Comparison of ENCODE assay signal across 8 cellular contexts in genomic region chr1:24529292-24529691, GRCh38. TPM values are rescaled to one million over a fixed set of nuclear protein-coding genes. Genes with fewer than 3 reads are reported as not detected.
DNase-seq lines count a peak whose midpoint lies in the region; ATAC-seq, FAIRE-seq and TF ChIP-seq lines count a peak whose summit lies in the region.
"Not testable (repeated sequence)": the region's sequence is repeated elsewhere in the genome, so short reads cannot be mapped to it uniquely, and the experiment has no call there.
"Had no signal": no experiment of that assay in that cellular context is flagged by ENCODE, and none has a peak within 500 bp of the region (broad histone marks: within the 10 kb centered on the region; RNA-seq: fewer than 3 reads in every experiment).

No MANE protein-coding gene starts in this region.

- not testable (repeated sequence) for TF ChIP-seq POLR2A in HepG2 (IDR thresholded peaks at IDR 0.05; ENCODE audit: insufficient read depth in 1 of 2, low read depth in 2 of 2, low read length in 2 of 2)

- H3K79me2 ChIP-seq in HepG2 (ENCODE audit: insufficient read depth, low read length): not testable (repeated sequence)

- not testable (repeated sequence) for TF ChIP-seq CTCF in CD8-positive, alpha-beta T cell (IDR thresholded peaks at IDR 0.05); HepG2 (CRISPR knock-in tag; IDR thresholded peaks at IDR 0.05)

- H3K27me3 Mint-ChIP-seq in CD8-positive, alpha-beta T cell (ENCODE audit: low read depth); T-helper 2 cell treated with Interferon-gamma antibody and Interleukin-4, amounts not matched to agents 5 μg/mL and 100 μg/mL, for 36 hours (ENCODE audit: low read depth); activated T-cell treated with anti-CD3 and anti-CD28 coated beads, Interleukin-2, amount 50 U/mL, for 24 hours; activated naive CD4-positive, alpha-beta T cell treated with anti-CD3 and anti-CD28 coated beads, Interleukin-2, amount 50 U/mL, for 24 hours: not testable (repeated sequence)

- CTCF ChIA-PET in CD8-positive, alpha-beta T cell (lab: Charles Lee): interaction anchor here (0.8 to 3.4 kb wide), 5 partner anchors 8 to 104 kb away, joined by 3 to 15 read pairs (median 6); no protein-coding TSS in a partner anchor
- CTCF ChIA-PET in HepG2 (lab: Yijun Ruan, JAX; ENCODE audit: low intra/inter-chr PET ratio, low total read pairs): not testable (repeated sequence)

- H3K27ac Mint-ChIP-seq in CD8-positive, alpha-beta T cell: peak overlapping the region; percentile 66
- peak overlapping the region; percentile 26 for H3K27ac Mint-ChIP-seq in T-helper 2 cell treated with Interferon-gamma antibody and Interleukin-4, amounts not matched to agents 5 μg/mL and 100 μg/mL, for 36 hours
- H3K27ac Mint-ChIP-seq in activated T-cell treated with anti-CD3 and anti-CD28 coated beads, Interleukin-2, amount 50 U/mL, for 24 hours: peak overlapping the region; percentile 27
- H3K27ac Mint-ChIP-seq in activated naive CD4-positive, alpha-beta T cell treated with anti-CD3 and anti-CD28 coated beads, Interleukin-2, amount 50 U/mL, for 24 hours: peak overlapping the region; percentile 90
- peak overlapping the region; percentile 9 for H3K27ac Mint-ChIP-seq in stimulated activated effector memory CD8-positive, alpha-beta T cell treated with anti-CD3 and anti-CD28 coated beads, Interleukin-12 subunit alpha, Interleukin-12 subunit beta, amount 100 ng/mL, for 72 hours

- H3K27me3 ChIP-seq in CD8-positive, alpha-beta T cell (ENCODE audit: insufficient read depth, low read length); HepG2 (ENCODE audit: control insufficient read depth in 1 of 2, insufficient read depth in 2 of 2, low read length in 2 of 2): not testable (repeated sequence)

- not testable (repeated sequence) for H3K9me3 Mint-ChIP-seq in CD8-positive, alpha-beta T cell; T-helper 2 cell treated with Interferon-gamma antibody and Interleukin-4, amounts not matched to agents 5 μg/mL and 100 μg/mL, for 36 hours; activated T-cell treated with anti-CD3 and anti-CD28 coated beads, Interleukin-2, amount 50 U/mL, for 24 hours; activated naive CD4-positive, alpha-beta T cell treated with anti-CD3 and anti-CD28 coated beads, Interleukin-2, amount 50 U/mL, for 24 hours; stimulated activated effector memory CD8-positive, alpha-beta T cell treated with anti-CD3 and anti-CD28 coated beads, Interleukin-12 subunit alpha, Interleukin-12 subunit beta, amount 100 ng/mL, for 72 hours

- H3K4me3 ChIP-seq in CD8-positive, alpha-beta T cell (ENCODE audit: low read depth, low read length); HepG2 (replicated peaks in 1 of 3; ENCODE audit: insufficient read depth in 1 of 3, low read depth in 2 of 3, low read length in 3 of 3): not testable (repeated sequence)

- not testable (repeated sequence) for H3K36me3 ChIP-seq in CD8-positive, alpha-beta T cell (ENCODE audit: insufficient read depth, low read length); HepG2 (replicated peaks in 1 of 2; ENCODE audit: control insufficient read depth in 1 of 2, insufficient read depth in 2 of 2, low read length in 2 of 2)

- not testable (repeated sequence) for H2AFZ ChIP-seq in HepG2 (ENCODE audit: low read length)

- H3K4me1 ChIP-seq in CD8-positive, alpha-beta T cell (ENCODE audit: insufficient read depth, low read length): peaks cover 63% of the 10 kb centered on the region
- peaks cover 24% of the 10 kb centered on the region for H3K4me1 ChIP-seq in HepG2 (ENCODE audit: insufficient read depth, low read length)

- ATAC-seq in CD8-positive, alpha-beta T cell; stimulated activated effector memory CD8-positive, alpha-beta T cell treated with anti-CD3 and anti-CD28 coated beads, Interleukin-12 subunit alpha, Interleukin-12 subunit beta, amount 100 ng/mL, for 72 hours: not testable (repeated sequence)
- peak; percentile 74 for ATAC-seq in HepG2

- not testable (repeated sequence) for H3K4me3 Mint-ChIP-seq in CD8-positive, alpha-beta T cell; T-helper 2 cell treated with Interferon-gamma antibody and Interleukin-4, amounts not matched to agents 5 μg/mL and 100 μg/mL, for 36 hours; activated T-cell treated with anti-CD3 and anti-CD28 coated beads, Interleukin-2, amount 50 U/mL, for 24 hours; activated naive CD4-positive, alpha-beta T cell treated with anti-CD3 and anti-CD28 coated beads, Interleukin-2, amount 50 U/mL, for 24 hours; stimulated activated effector memory CD8-positive, alpha-beta T cell treated with anti-CD3 and anti-CD28 coated beads, Interleukin-12 subunit alpha, Interleukin-12 subunit beta, amount 100 ng/mL, for 72 hours

- not testable (repeated sequence) for FAIRE-seq in HepG2 (lab: Jason Lieb, UNC)

- not testable (repeated sequence) for H3K4me2 ChIP-seq in HepG2 (ENCODE audit: low read depth, low read length)

- not testable (repeated sequence) for H4K20me1 ChIP-seq in HepG2 (ENCODE audit: insufficient read depth, low read length)

- in situ Hi-C loops in HepG2 (cut with HindIII; ENCODE audit: extremely low pct_ligation_motif_present, low pct_unique_long_range_greater_than_20kb): not testable (repeated sequence)

- 65% methylated on average over 7 of the region's 7 CpGs for WGBS in HepG2 (ENCODE audit: low lambda C conversion rate)

- not testable (repeated sequence) for TF ChIP-seq RAD21 in HepG2 (CRISPR knock-in tag; IDR thresholded peaks at IDR 0.05)

- DNase-seq in CD8-positive, alpha-beta T cell; T-helper 2 cell treated with Interferon-gamma antibody and Interleukin-4, amounts not matched to agents 5 μg/mL and 100 μg/mL, for 36 hours (ENCODE audit: low spot score); activated T-cell treated with anti-CD3 and anti-CD28 coated beads, Interleukin-2, amount 50 U/mL, for 24 hours; HepG2 (ENCODE audit: low spot score); stimulated activated effector memory CD8-positive, alpha-beta T cell treated with anti-CD3 and anti-CD28 coated beads, Interleukin-12 subunit alpha, Interleukin-12 subunit beta, amount 100 ng/mL, for 72 hours (ENCODE audit: low spot score in 2 of 2): not testable (repeated sequence)

- not testable (repeated sequence) for H3K9ac ChIP-seq in HepG2 (ENCODE audit: insufficient read depth, low read depth, low read length)

- intact Hi-C loops in CD8-positive, alpha-beta T cell (cut with DNase I, micrococcal nuclease); HepG2 (cut with micrococcal nuclease; ENCODE audit: unreplicated experiment): not testable (repeated sequence)

- not testable (repeated sequence) for H3K27ac ChIP-seq in CD8-positive, alpha-beta T cell (ENCODE audit: low read depth, low read length)
- peak overlapping the region; percentile 48 for H3K27ac ChIP-seq in HepG2 (ENCODE audit: extremely low read length, insufficient read depth, low read length)

- TF ChIP-seq EP300 in HepG2 (IDR thresholded peaks at IDR 0.05; ENCODE audit: low read depth in 2 of 2, low read length in 2 of 2); HepG2 (CRISPR knock-in tag; IDR thresholded peaks at IDR 0.05; ENCODE audit: borderline replicate concordance): not testable (repeated sequence)

- not testable (repeated sequence) for BruUV-seq in HepG2 (replicated peaks; lab: Mats Ljungman, UMichigan)

- H3K36me3 Mint-ChIP-seq in CD8-positive, alpha-beta T cell: peaks cover 59% of the 10 kb centered on the region
- peaks cover 51% of the 10 kb centered on the region for H3K36me3 Mint-ChIP-seq in T-helper 2 cell treated with Interferon-gamma antibody and Interleukin-4, amounts not matched to agents 5 μg/mL and 100 μg/mL, for 36 hours (ENCODE audit: low read depth)
- peaks cover 60% of the 10 kb centered on the region for H3K36me3 Mint-ChIP-seq in activated T-cell treated with anti-CD3 and anti-CD28 coated beads, Interleukin-2, amount 50 U/mL, for 24 hours (ENCODE audit: low read depth)
- H3K36me3 Mint-ChIP-seq in activated naive CD4-positive, alpha-beta T cell treated with anti-CD3 and anti-CD28 coated beads, Interleukin-2, amount 50 U/mL, for 24 hours: peaks cover 12% of the 10 kb centered on the region
- H3K36me3 Mint-ChIP-seq in stimulated activated effector memory CD8-positive, alpha-beta T cell treated with anti-CD3 and anti-CD28 coated beads, Interleukin-12 subunit alpha, Interleukin-12 subunit beta, amount 100 ng/mL, for 72 hours: peaks cover 26% of the 10 kb centered on the region

- H3K4me1 Mint-ChIP-seq in CD8-positive, alpha-beta T cell (ENCODE audit: low read depth): peaks cover 65% of the 10 kb centered on the region
- H3K4me1 Mint-ChIP-seq in T-helper 2 cell treated with Interferon-gamma antibody and Interleukin-4, amounts not matched to agents 5 μg/mL and 100 μg/mL, for 36 hours (ENCODE audit: low read depth): peaks cover 27% of the 10 kb centered on the region
- peaks cover 67% of the 10 kb centered on the region for H3K4me1 Mint-ChIP-seq in activated T-cell treated with anti-CD3 and anti-CD28 coated beads, Interleukin-2, amount 50 U/mL, for 24 hours (ENCODE audit: low read depth)
- H3K4me1 Mint-ChIP-seq in activated naive CD4-positive, alpha-beta T cell treated with anti-CD3 and anti-CD28 coated beads, Interleukin-2, amount 50 U/mL, for 24 hours: peaks cover 77% of the 10 kb centered on the region
- H3K4me1 Mint-ChIP-seq in stimulated activated effector memory CD8-positive, alpha-beta T cell treated with anti-CD3 and anti-CD28 coated beads, Interleukin-12 subunit alpha, Interleukin-12 subunit beta, amount 100 ng/mL, for 72 hours: peaks cover 13% of the 10 kb centered on the region

- not testable (repeated sequence) for H3K9me3 ChIP-seq in CD8-positive, alpha-beta T cell (ENCODE audit: low read length); HepG2 (ENCODE audit: low read length)

- POLR2A ChIA-PET in CD8-positive, alpha-beta T cell (lab: Charles Lee): interaction anchor here (0.7 kb wide), 2 partner anchors 58 to 114 kb away, joined by 4 read pairs; no protein-coding TSS in a partner anchor
- POLR2A ChIA-PET in HepG2 (lab: Yijun Ruan, JAX): interaction anchor here (0.6 kb wide), 1 partner anchor 39 kb away, joined by 4 read pairs; no protein-coding TSS in a partner anchor

RNA-seq across cellular contexts. Expression of gene NCMAP, which starts 26.6 kb away (rescaled TPM):
- under 1 TPM; 0.08 to 0.11 TPM for total RNA-seq in CD8-positive, alpha-beta T cell
- 2.7 and 2.9 TPM in 2 replicates for total RNA-seq in HepG2 (2016; rRNA removed; fragmentation: Illumina TruSeq; extraction: Trizol)
- total RNA-seq in HepG2 (2016; cell fraction: cytosol; rRNA removed; fragmentation: Illumina TruSeq; extraction: Trizol; ENCODE audit: low read depth): 1.1 and 1.7 TPM in 2 replicates
- 2.5 and 2.7 TPM in 2 replicates for total RNA-seq in HepG2 (2016; cell fraction: insoluble cytoplasmic fraction; rRNA removed; fragmentation: Illumina TruSeq; extraction: Trizol)
- total RNA-seq in HepG2 (2016; cell fraction: membrane; rRNA removed; fragmentation: Illumina TruSeq; extraction: Trizol): 3.6 and 4.1 TPM in 2 replicates
- total RNA-seq in HepG2 (2016; cell fraction: nucleus; rRNA removed; fragmentation: Illumina TruSeq; extraction: Trizol): 1.3 and 1.7 TPM in 2 replicates
- polyA plus RNA-seq in HepG2 (2011; rRNA removed): 20.0 and 22.0 TPM in 2 replicates
- polyA plus RNA-seq in HepG2 (2011; cell fraction: cytosol; rRNA removed): 16.3 and 22.0 TPM in 2 replicates
- polyA plus RNA-seq in HepG2 (2011; cell fraction: nucleus; rRNA removed): 6.2 and 8.2 TPM in 2 replicates
- 9.9 and 19.2 TPM in 2 replicates for polyA plus RNA-seq in HepG2 (2012)
- 1.1 and 1.6 TPM in 2 replicates for polyA plus RNA-seq in HepG2 (2016; cell fraction: cytosol; fragmentation: Illumina TruSeq; extraction: Trizol; ENCODE audit: low read depth)
- 2.0 and 2.2 TPM in 2 replicates for polyA plus RNA-seq in HepG2 (2016; cell fraction: insoluble cytoplasmic fraction; fragmentation: Illumina TruSeq; extraction: Trizol; ENCODE audit: low read depth)
- 2.3 and 3.2 TPM in 2 replicates for polyA plus RNA-seq in HepG2 (2016; cell fraction: membrane; fragmentation: Illumina TruSeq; extraction: Trizol; ENCODE audit: low read depth)
- 2.1 and 2.3 TPM in 2 replicates for polyA plus RNA-seq in HepG2 (2016; cell fraction: nucleus; fragmentation: Illumina TruSeq; extraction: Trizol; ENCODE audit: insufficient read depth, low read depth)
- polyA minus RNA-seq in HepG2 (2011; rRNA and poly(A)+ RNA removed; ENCODE audit: low replicate concordance): 28.8 TPM in 1 of 2 replicates, not detected in the other
- 13.1 and 18.4 TPM in 2 replicates for polyA minus RNA-seq in HepG2 (2011; cell fraction: cytosol; rRNA and poly(A)+ RNA removed)
- polyA minus RNA-seq in HepG2 (2011; cell fraction: nucleus; rRNA and poly(A)+ RNA removed): 6.2 and 9.0 TPM in 2 replicates
- polyA plus RNA-seq: CD8-positive, alpha-beta memory T cell; IgD-negative memory B cell had no signal

RNA-seq across cellular contexts. Expression of gene RCAN3, which starts 26.7 kb away (rescaled TPM):
- total RNA-seq in CD8-positive, alpha-beta T cell: 100 to 1,000 TPM; 129 to 130 TPM
- total RNA-seq in HepG2 (2016; rRNA removed; fragmentation: Illumina TruSeq; extraction: Trizol): 13.3 and 13.6 TPM in 2 replicates
- total RNA-seq in HepG2 (2016; cell fraction: cytosol; rRNA removed; fragmentation: Illumina TruSeq; extraction: Trizol; ENCODE audit: low read depth): 11.1 and 12.8 TPM in 2 replicates
- 12.7 and 13.1 TPM in 2 replicates for total RNA-seq in HepG2 (2016; cell fraction: insoluble cytoplasmic fraction; rRNA removed; fragmentation: Illumina TruSeq; extraction: Trizol)
- total RNA-seq in HepG2 (2016; cell fraction: membrane; rRNA removed; fragmentation: Illumina TruSeq; extraction: Trizol): 11.4 and 12.2 TPM in 2 replicates
- 6.8 and 7.8 TPM in 2 replicates for total RNA-seq in HepG2 (2016; cell fraction: nucleus; rRNA removed; fragmentation: Illumina TruSeq; extraction: Trizol)
- polyA plus RNA-seq in HepG2 (2011; rRNA removed): 10.9 and 12.2 TPM in 2 replicates
- polyA plus RNA-seq in HepG2 (2011; cell fraction: cytosol; rRNA removed): 7.5 and 10.9 TPM in 2 replicates
- 5.9 and 6.3 TPM in 2 replicates for polyA plus RNA-seq in HepG2 (2011; cell fraction: nucleus; rRNA removed)
- 8.9 and 12.1 TPM in 2 replicates for polyA plus RNA-seq in HepG2 (2012)
- polyA plus RNA-seq in HepG2 (2016; cell fraction: cytosol; fragmentation: Illumina TruSeq; extraction: Trizol; ENCODE audit: low read depth): 5.1 and 5.8 TPM in 2 replicates
- 11.8 and 14.0 TPM in 2 replicates for polyA plus RNA-seq in HepG2 (2016; cell fraction: insoluble cytoplasmic fraction; fragmentation: Illumina TruSeq; extraction: Trizol; ENCODE audit: low read depth)
- polyA plus RNA-seq in HepG2 (2016; cell fraction: membrane; fragmentation: Illumina TruSeq; extraction: Trizol; ENCODE audit: low read depth): 9.8 and 11.1 TPM in 2 replicates
- 11.0 and 12.1 TPM in 2 replicates for polyA plus RNA-seq in HepG2 (2016; cell fraction: nucleus; fragmentation: Illumina TruSeq; extraction: Trizol; ENCODE audit: insufficient read depth, low read depth)
- 5.6 and 20.2 TPM in 2 replicates for polyA minus RNA-seq in HepG2 (2011; rRNA and poly(A)+ RNA removed; ENCODE audit: low replicate concordance)
- polyA minus RNA-seq in HepG2 (2011; cell fraction: cytosol; rRNA and poly(A)+ RNA removed): 12.3 and 12.5 TPM in 2 replicates
- polyA minus RNA-seq in HepG2 (2011; cell fraction: nucleus; rRNA and poly(A)+ RNA removed): 4.2 and 8.7 TPM in 2 replicates

Comparison
In these comparisons a context has a peak if more than half of its experiments do, and no peak if none do; other contexts are left out.
1. H3K27ac Mint-ChIP-seq: peak in every context shown above with its lines; median percentile 90 in activated naive CD4-positive, alpha-beta T cell treated with anti-CD3 and anti-CD28 coated beads, Interleukin-2, amount 50 U/mL, for 24 hours; 66 in CD8-positive, alpha-beta T cell; 27 in activated T-cell treated with anti-CD3 and anti-CD28 coated beads, Interleukin-2, amount 50 U/mL, for 24 hours; 26 in T-helper 2 cell treated with Interferon-gamma antibody and Interleukin-4, amounts not matched to agents 5 μg/mL and 100 μg/mL, for 36 hours; 9 in stimulated activated effector memory CD8-positive, alpha-beta T cell treated with anti-CD3 and anti-CD28 coated beads, Interleukin-12 subunit alpha, Interleukin-12 subunit beta, amount 100 ng/mL, for 72 hours.